ENCODE assay signal across 7 cellular contexts in the genomic region with DNA sequence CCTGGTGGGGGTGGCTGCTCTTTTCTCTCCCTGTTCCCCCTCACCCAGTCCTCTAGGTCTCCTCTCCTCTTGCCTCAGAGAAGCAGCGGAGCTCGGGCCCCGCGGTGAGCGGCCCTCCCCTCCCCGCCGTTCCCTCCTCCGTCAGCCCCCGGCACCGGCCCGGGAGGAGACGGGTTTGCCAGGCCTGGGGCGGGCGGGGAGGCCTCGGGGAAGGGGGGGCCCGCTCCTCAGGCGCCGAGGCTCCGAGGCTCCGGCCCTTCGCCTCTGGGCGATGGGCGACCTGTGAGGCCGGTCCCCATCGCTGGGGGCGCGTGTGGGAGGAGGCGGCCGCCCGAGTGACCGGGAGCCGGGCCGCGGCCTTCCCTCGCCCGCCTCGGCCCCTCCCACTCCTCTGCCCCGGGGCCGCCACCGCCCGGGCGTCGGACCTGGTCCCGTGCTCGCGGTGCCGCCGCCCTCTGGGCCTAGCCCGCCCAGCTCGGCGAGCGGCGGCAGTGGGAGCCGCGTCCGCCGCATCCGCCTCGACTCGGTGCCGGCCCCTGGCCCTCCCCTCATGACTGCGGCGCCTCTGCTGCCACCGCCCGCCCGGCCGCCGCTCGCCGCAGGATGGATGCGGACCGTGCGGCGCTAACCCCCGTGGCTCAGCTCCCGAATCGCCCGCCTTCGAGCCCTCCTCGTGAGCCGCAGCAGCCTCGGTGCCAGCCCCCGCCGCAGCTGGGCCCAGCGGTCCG.
DNase-seq lines count a peak whose midpoint lies in the region; ATAC-seq and TF ChIP-seq lines count a peak whose summit lies in the region.

No MANE protein-coding gene starts in this region.

- TF ChIP-seq POLR2A in erythroblast (IDR thresholded peaks at IDR 0.05; ENCODE audit: low read length): no peak

- no peak for TF ChIP-seq RAD21 in Ishikawa (IDR thresholded peaks at IDR 0.05; ENCODE audit: low read depth)

- TF ChIP-seq CTCF in GM12865 (IDR thresholded peaks at IDR 0.05; ENCODE audit: insufficient read depth, low read depth, low read length, missing control alignments) (no peak), tibial artery (IDR thresholded peaks at IDR 0.05) (peak; percentile 15 to 17)

- intact Hi-C loops in tibial artery (cut with DNase I; ENCODE audit: low total_unique reads): loop anchor here (2.0 to 10.0 kb wide), 3 partner anchors 62 to 182 kb away; no protein-coding TSS in a partner anchor

- DNase-seq in GM12865 (ENCODE audit: low read depth) (peak; percentile 69), erythroblast (lab: John Stamatoyannopoulos, UW) (peak; percentile 82 to 90), tibial artery (peak; percentile 59 to 85)
- DNase-seq in activated CD4-positive, alpha-beta T cell treated with anti-CD3 and anti-CD28 coated beads, Interleukin-2, amount 50 U/mL, for 24 hours (ENCODE audit: low read depth in 1 of 2, low spot score in 1 of 2): peak; percentile 7 to 19

- H3K4me1 ChIP-seq in muscle layer of colon (ENCODE audit: insufficient read depth, low read length) (peaks cover 34% of the 10 kb centered on the region), tibial artery (peaks cover 4 to 31% (median 13%) of the 10 kb centered on the region in 4 donors)

- peak; percentile 28 for ATAC-seq in GM21619 (IDR thresholded peaks at IDR 0.05; ENCODE audit: unreplicated experiment)

- H3K9me3 ChIP-seq in muscle layer of colon (ENCODE audit: low read length) (no peaks in the 10 kb centered on the region), tibial artery (no peaks in the 10 kb centered on the region)

- TF ChIP-seq EP300 in Ishikawa (IDR thresholded peaks at IDR 0.05; ENCODE audit: borderline replicate concordance): peak; percentile 55; the same call in 1 of the 2 replicates

- H3K27ac ChIP-seq in muscle layer of colon (ENCODE audit: low read depth, low read length) (peak overlapping the region; percentile 100), tibial artery (peak overlapping the region; percentile 98 to 100)

- peak overlapping the region; percentile 76 for H3K9ac ChIP-seq in muscle layer of colon (ENCODE audit: low read length)

- H3K4me3 ChIP-seq in GM12865 (ENCODE audit: low read depth, low read length): peak overlapping the region; percentile 71
- peak overlapping the region; percentile 93 to 94 for H3K4me3 ChIP-seq in muscle layer of colon (ENCODE audit: low read depth in 1 of 2, low read length in 2 of 2)
- H3K4me3 ChIP-seq in tibial artery: peak overlapping the region; percentile 92 to 94

- H3K36me3 ChIP-seq in muscle layer of colon (ENCODE audit: insufficient read depth, low read length): no peaks in the 10 kb centered on the region
- H3K36me3 ChIP-seq in tibial artery: no peaks in the 10 kb centered on the region

- H3K27me3 ChIP-seq in muscle layer of colon (ENCODE audit: control insufficient read depth in 1 of 2, insufficient read depth in 2 of 2, low read length in 2 of 2) (no peaks in the 10 kb centered on the region), tibial artery (no peaks in the 10 kb centered on the region)

TF ChIP-seq in Ishikawa, 13 proteins besides CTCF, POLR2A, EP300 and RAD21:
- TF ChIP-seq, protein P1, sequence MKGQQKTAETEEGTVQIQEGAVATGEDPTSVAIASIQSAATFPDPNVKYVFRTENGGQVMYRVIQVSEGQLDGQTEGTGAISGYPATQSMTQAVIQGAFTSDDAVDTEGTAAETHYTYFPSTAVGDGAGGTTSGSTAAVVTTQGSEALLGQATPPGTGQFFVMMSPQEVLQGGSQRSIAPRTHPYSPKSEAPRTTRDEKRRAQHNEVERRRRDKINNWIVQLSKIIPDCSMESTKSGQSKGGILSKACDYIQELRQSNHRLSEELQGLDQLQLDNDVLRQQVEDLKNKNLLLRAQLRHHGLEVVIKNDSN (IDR thresholded peaks at IDR 0.05): 0 out of 2 replicates have a peak, but pooled peaks have one; percentile 15
- TF ChIP-seq, protein P2, sequence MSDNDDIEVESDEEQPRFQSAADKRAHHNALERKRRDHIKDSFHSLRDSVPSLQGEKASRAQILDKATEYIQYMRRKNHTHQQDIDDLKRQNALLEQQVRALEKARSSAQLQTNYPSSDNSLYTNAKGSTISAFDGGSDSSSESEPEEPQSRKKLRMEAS (IDR thresholded peaks at IDR 0.05): peak; percentile 37; the same call in 1 of the 2 replicates
- no peak for TF ChIP-seq EGR1 (IDR thresholded peaks at IDR 0.05)
- no peak for TF ChIP-seq NFIC (IDR thresholded peaks at IDR 0.05)
TF ChIP-seq in Ishikawa: peak in this region for 2.

Comparison
In these comparisons a context has a peak if more than half of its experiments do, and no peak if none do; other contexts are left out.
1. Peak in every context shown above with its lines: DNase-seq, ATAC-seq, H3K4me3 ChIP-seq and H3K27ac ChIP-seq.
2. DNase-seq: peak in every context shown above with its lines; median percentile 86 in erythroblast; 72 in tibial artery; 69 in GM12865; 13 in activated CD4-positive, alpha-beta T cell treated with anti-CD3 and anti-CD28 coated beads, Interleukin-2, amount 50 U/mL, for 24 hours.